In genomic region chr15:32683906-32684584, GRCh38 we compare ENCODE assay signal across 11 cellular contexts. TPM values are rescaled to one million over a fixed set of nuclear protein-coding genes. Genes with fewer than 3 reads are reported as not detected.
DNase-seq lines count a peak whose midpoint lies in the region; ATAC-seq and TF ChIP-seq lines count a peak whose summit lies in the region.
"Had no signal": no experiment of that assay in that cellular context is flagged by ENCODE, and none has a peak within 500 bp of the region (broad histone marks: within the 10 kb centered on the region; RNA-seq: fewer than 3 reads in every experiment).

No MANE protein-coding gene starts in this region.

- intact Hi-C loops in mammary epithelial cell (cut with micrococcal nuclease) = no loop called here
- intact Hi-C loops in esophagus squamous epithelium (cut with DNase I) = no loop called here

- no peak overlapping the region for H2AFZ ChIP-seq in mammary epithelial cell (ENCODE audit: low read depth, low read length)

- H3K27me3 ChIP-seq in mammary epithelial cell (ENCODE audit: insufficient read depth, low read length) (no peaks in the 10 kb centered on the region), esophagus squamous epithelium (no peaks in the 10 kb centered on the region)
- H3K27me3 ChIP-seq: transverse colon had no signal

- TF ChIP-seq CTCF in mammary epithelial cell (conservative IDR thresholded peaks at IDR 0.05 in 1 of 2, IDR thresholded peaks at IDR 0.05 in 1 of 2; ENCODE audit: extremely low read depth in 1 of 2, insufficient read depth in 1 of 2, low read depth in 1 of 2, low read length in 2 of 2) (no peak), esophagus squamous epithelium (IDR thresholded peaks at IDR 0.05) (no peak)

- TSS peak; percentile 33 for BruUV-seq in mammary epithelial cell (replicated peaks; lab: Mats Ljungman, UMichigan)

- H3K4me1 ChIP-seq in mammary epithelial cell (ENCODE audit: insufficient read depth, low read length) (peaks cover 64% of the 10 kb centered on the region), esophagus squamous epithelium (peaks cover 0 to 8% (median 0%) of the 10 kb centered on the region in 3 donors)
- H3K4me1 ChIP-seq: left ventricle myocardium inferior had no signal

- H3K4me2 ChIP-seq in mammary epithelial cell (ENCODE audit: insufficient read depth, low read depth, low read length) = peak overlapping the region; percentile 38

- peaks cover 3% of the 10 kb centered on the region for H3K9me3 ChIP-seq in mammary epithelial cell (replicated peaks; ENCODE audit: insufficient read depth, low read length)
- H3K9me3 ChIP-seq in esophagus squamous epithelium = no peaks in the 10 kb centered on the region
- H3K9me3 ChIP-seq: left ventricle myocardium inferior, transverse colon had no signal

- dilution Hi-C loops in mammary epithelial cell (cut with HindIII; ENCODE audit: low sequenced_read_pairs) = loop anchor here (5.0 to 25.0 kb wide), 3 partner anchors 53 to 303 kb away; no protein-coding TSS in a partner anchor

- in situ Hi-C loops in mammary epithelial cell (cut with MboI; ENCODE audit: low sequenced_read_pairs in 2 of 2) = loop anchor here in 1 of 2 donors (10.0 kb wide), 1 partner anchor 451 kb away; no protein-coding TSS in a partner anchor

- CTCF ChIA-PET in mammary epithelial cell (lab: Charles Lee; ENCODE audit: low non-redundant PET) = no interaction called here

- H3K36me3 ChIP-seq in mammary epithelial cell (ENCODE audit: insufficient read depth, low read length) (no peaks in the 10 kb centered on the region), esophagus squamous epithelium (no peaks in the 10 kb centered on the region)
- H3K36me3 ChIP-seq: left ventricle myocardium inferior, transverse colon had no signal

- DNase-seq in EH (ENCODE audit: low read depth) (peak; percentile 98), MV-4-11 (lab: John Stamatoyannopoulos, UW) (peak; percentile 86), mammary epithelial cell (peak; percentile 89), non-pigmented ciliary epithelial cell (ENCODE audit: low read depth) (peak; percentile 85), esophagus squamous epithelium (lab: John Stamatoyannopoulos, UW) (no peak)
- DNase-seq: left ventricle myocardium inferior, transverse colon had no signal

- ATAC-seq in GM19328 (IDR thresholded peaks at IDR 0.05; ENCODE audit: unreplicated experiment) (no peak), GM21723 (IDR thresholded peaks at IDR 0.05; ENCODE audit: unreplicated experiment) (no peak), GM21825 (IDR thresholded peaks at IDR 0.05; ENCODE audit: unreplicated experiment) (no peak)

- no peak for TF ChIP-seq POLR2A in esophagus squamous epithelium (IDR thresholded peaks at IDR 0.05)

- no peak overlapping the region for H3K9ac ChIP-seq in mammary epithelial cell (ENCODE audit: insufficient read depth, low read length)

- H3K4me3 ChIP-seq in mammary epithelial cell (replicated peaks in 1 of 3; ENCODE audit: insufficient read depth in 1 of 3, low read depth in 2 of 3, low read length in 3 of 3) (no peak overlapping the region), esophagus squamous epithelium (no peak overlapping the region)
- H3K4me3 ChIP-seq: coronary artery, left ventricle myocardium inferior, transverse colon had no signal

- WGBS in mammary epithelial cell (ENCODE audit: low coverage, missing lambda C conversion rate) = 74% methylated on average over 8 of the region's 8 CpGs
- WGBS in esophagus squamous epithelium, 2 donors = 60 to 72% methylated on average over 8 of the region's 8 CpGs

- H3K79me2 ChIP-seq in mammary epithelial cell (ENCODE audit: insufficient read depth, low read length) = no peaks in the 10 kb centered on the region

- no peaks in the 10 kb centered on the region for H4K20me1 ChIP-seq in mammary epithelial cell (ENCODE audit: insufficient read depth, low read length)

- H3K27ac ChIP-seq in mammary epithelial cell (ENCODE audit: insufficient read depth, low read depth, low read length) (peak overlapping the region; percentile 28), esophagus squamous epithelium (peak overlapping the region in 1 of 4 donors; percentile 28)
- H3K27ac ChIP-seq: coronary artery, left ventricle myocardium inferior, transverse colon had no signal

RNA-seq across cellular contexts. Expression of gene GREM1, which starts 33.8 kb away (rescaled TPM):
- 1 to 10 TPM in 1 of 2 donors, not detected in 1; 1.8 TPM for total RNA-seq in mammary epithelial cell
- 0.03 TPM for polyA plus RNA-seq in mammary epithelial cell
- not detected for polyA minus RNA-seq in mammary epithelial cell
- 10 to 100 TPM in 1 of 4 donors, 1 to 10 TPM in 2, under 1 TPM in 1; 0.30 to 11.6 (median 6.4) TPM for total RNA-seq in esophagus squamous epithelium

RNA-seq across cellular contexts. Expression of gene SCG5, which starts 42.5 kb away (rescaled TPM):
- total RNA-seq in mammary epithelial cell (10 to 100 TPM in 1 of 2 donors, 1 to 10 TPM in 1; 1.8 to 39.8 TPM), esophagus squamous epithelium (1 to 10 TPM in 1 of 4 donors, not detected in 3; 1.1 TPM)
- 3.0 TPM for polyA plus RNA-seq in mammary epithelial cell
- polyA minus RNA-seq in mammary epithelial cell = not detected
- total RNA-seq: left ventricle myocardium inferior had no signal
